1 cellular context compared by ENCODE assay signal in the genomic region with DNA sequence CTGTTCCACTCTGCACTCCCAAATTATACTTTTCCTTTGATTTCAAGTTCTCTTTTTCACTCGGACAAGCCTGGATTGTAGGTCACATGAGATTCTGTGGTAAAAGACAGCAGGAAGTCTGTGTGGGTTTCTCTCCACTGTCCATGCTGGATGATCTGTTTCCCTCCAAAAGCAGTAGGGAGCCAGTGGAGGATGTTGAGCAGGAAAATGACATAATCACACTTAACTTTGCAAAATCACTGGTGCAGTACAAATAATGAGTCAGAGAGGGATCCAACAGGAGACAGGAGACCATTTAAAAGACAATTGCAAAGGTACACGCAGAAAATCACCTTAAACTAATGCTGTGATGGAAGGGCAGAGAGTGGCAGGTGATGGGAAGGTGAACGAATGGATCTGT.
TF ChIP-seq lines count a peak whose summit lies in the region.

No MANE protein-coding gene starts in this region.

TF ChIP-seq in HEK293, 187 proteins besides CTCF, POLR2A, EP300 and RAD21 (continued from another document and continues in another):
- TF ChIP-seq, protein P1, sequence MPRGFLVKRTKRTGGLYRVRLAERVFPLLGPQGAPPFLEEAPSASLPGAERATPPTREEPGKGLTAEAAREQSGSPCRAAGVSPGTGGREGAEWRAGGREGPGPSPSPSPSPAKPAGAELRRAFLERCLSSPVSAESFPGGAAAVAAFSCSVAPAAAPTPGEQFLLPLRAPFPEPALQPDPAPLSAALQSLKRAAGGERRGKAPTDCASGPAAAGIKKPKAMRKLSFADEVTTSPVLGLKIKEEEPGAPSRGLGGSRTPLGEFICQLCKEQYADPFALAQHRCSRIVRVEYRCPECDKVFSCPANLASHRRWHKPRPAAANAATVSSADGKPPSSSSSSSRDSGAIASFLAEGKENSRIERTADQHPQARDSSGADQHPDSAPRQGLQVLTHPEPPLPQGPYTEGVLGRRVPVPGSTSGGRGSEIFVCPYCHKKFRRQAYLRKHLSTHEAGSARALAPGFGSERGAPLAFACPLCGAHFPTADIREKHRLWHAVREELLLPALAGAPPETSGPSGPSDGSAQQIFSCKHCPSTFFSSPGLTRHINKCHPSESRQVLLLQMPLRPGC (tag by site-specific recombination; IDR thresholded peaks at IDR 0.05): no peak; the same call in 1 of the 2 replicates
- TF ChIP-seq ZNF707 (tag by site-specific recombination; IDR thresholded peaks at IDR 0.05): no peak
- TF ChIP-seq ZNF549 (tag by site-specific recombination; IDR thresholded peaks at IDR 0.05): no peak
- TF ChIP-seq ZBTB21 (tag by site-specific recombination; IDR thresholded peaks at IDR 0.05): peak; percentile 39; the same call in 1 of the 2 replicates
- no peak for TF ChIP-seq ZNF223 (tag by site-specific recombination; IDR thresholded peaks at IDR 0.05)
- TF ChIP-seq OSR2 (tag by site-specific recombination; IDR thresholded peaks at IDR 0.05): no peak
- no peak for TF ChIP-seq ZNF350 (tag by site-specific recombination; IDR thresholded peaks at IDR 0.05)
- TF ChIP-seq GFI1B (tag by site-specific recombination; IDR thresholded peaks at IDR 0.05): peak; percentile 86
- TF ChIP-seq GLI2 (tag by site-specific recombination; IDR thresholded peaks at IDR 0.05; ENCODE audit: borderline replicate concordance, low read depth): no peak
- peak; percentile 52; the same call in 1 of the 2 replicates for TF ChIP-seq ZNF16 (tag by site-specific recombination; IDR thresholded peaks at IDR 0.05; ENCODE audit: low read depth)
- peak; percentile 70 for TF ChIP-seq SCRT2 (tag by site-specific recombination; IDR thresholded peaks at IDR 0.05)
- no peak for TF ChIP-seq ZNF561 (tag by site-specific recombination; IDR thresholded peaks at IDR 0.05; ENCODE audit: borderline replicate concordance)
- TF ChIP-seq ZNF837 (tag by site-specific recombination; IDR thresholded peaks at IDR 0.05): no peak
- no peak for TF ChIP-seq PRDM10 (tag by site-specific recombination; IDR thresholded peaks at IDR 0.05)
- TF ChIP-seq, protein P2, sequence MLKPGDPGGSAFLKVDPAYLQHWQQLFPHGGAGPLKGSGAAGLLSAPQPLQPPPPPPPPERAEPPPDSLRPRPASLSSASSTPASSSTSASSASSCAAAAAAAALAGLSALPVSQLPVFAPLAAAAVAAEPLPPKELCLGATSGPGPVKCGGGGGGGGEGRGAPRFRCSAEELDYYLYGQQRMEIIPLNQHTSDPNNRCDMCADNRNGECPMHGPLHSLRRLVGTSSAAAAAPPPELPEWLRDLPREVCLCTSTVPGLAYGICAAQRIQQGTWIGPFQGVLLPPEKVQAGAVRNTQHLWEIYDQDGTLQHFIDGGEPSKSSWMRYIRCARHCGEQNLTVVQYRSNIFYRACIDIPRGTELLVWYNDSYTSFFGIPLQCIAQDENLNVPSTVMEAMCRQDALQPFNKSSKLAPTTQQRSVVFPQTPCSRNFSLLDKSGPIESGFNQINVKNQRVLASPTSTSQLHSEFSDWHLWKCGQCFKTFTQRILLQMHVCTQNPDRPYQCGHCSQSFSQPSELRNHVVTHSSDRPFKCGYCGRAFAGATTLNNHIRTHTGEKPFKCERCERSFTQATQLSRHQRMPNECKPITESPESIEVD (tag by site-specific recombination; IDR thresholded peaks at IDR 0.05): peak; percentile 55; the same call in 1 of the 2 replicates
- no peak for TF ChIP-seq ZNF449 (tag by site-specific recombination; IDR thresholded peaks at IDR 0.05)
- peak; percentile 56; the same call in 1 of the 2 replicates for TF ChIP-seq ZNF600 (tag by site-specific recombination; IDR thresholded peaks at IDR 0.05)
- 0 out of 2 replicates have a peak, but pooled peaks have one; percentile 33 for TF ChIP-seq ZBTB17 (tag by site-specific recombination; IDR thresholded peaks at IDR 0.05)
- TF ChIP-seq PATZ1 (tag by site-specific recombination; IDR thresholded peaks at IDR 0.05): no peak
- TF ChIP-seq ZNF280D (tag by site-specific recombination; IDR thresholded peaks at IDR 0.05): no peak
- TF ChIP-seq ZNF146 (tag by site-specific recombination; IDR thresholded peaks at IDR 0.05): no peak
- peak; percentile 61 for TF ChIP-seq ZNF398 (tag by site-specific recombination; IDR thresholded peaks at IDR 0.05)
- TF ChIP-seq ZBTB11 (tag by site-specific recombination; conservative IDR thresholded peaks at IDR 0.05; ENCODE audit: low read depth): no peak
- TF ChIP-seq ZNF280C (tag by site-specific recombination; IDR thresholded peaks at IDR 0.05): no peak
- peak; percentile 70; the same call in 1 of the 2 replicates for TF ChIP-seq ZNF664 (tag by site-specific recombination; IDR thresholded peaks at IDR 0.05)
- TF ChIP-seq, protein P3, sequence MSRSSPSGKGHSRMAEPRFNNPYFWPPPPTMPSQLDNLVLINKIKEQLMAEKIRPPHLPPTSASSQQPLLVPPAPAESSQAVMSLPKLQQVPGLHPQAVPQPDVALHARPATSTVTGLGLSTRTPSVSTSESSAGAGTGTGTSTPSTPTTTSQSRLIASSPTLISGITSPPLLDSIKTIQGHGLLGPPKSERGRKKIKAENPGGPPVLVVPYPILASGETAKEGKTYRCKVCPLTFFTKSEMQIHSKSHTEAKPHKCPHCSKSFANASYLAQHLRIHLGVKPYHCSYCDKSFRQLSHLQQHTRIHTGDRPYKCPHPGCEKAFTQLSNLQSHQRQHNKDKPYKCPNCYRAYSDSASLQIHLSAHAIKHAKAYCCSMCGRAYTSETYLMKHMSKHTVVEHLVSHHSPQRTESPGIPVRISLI (tag by site-specific recombination; IDR thresholded peaks at IDR 0.05): no peak
- TF ChIP-seq ZNF792 (tag by site-specific recombination; IDR thresholded peaks at IDR 0.05): no peak
- no peak for TF ChIP-seq ZNF341 (tag by site-specific recombination; IDR thresholded peaks at IDR 0.05; ENCODE audit: low read depth)
